Comparison of ENCODE assay signal across 8 cellular contexts in genomic region chr11:90134420-90135003, GRCh38.
DNase-seq lines count a peak whose midpoint lies in the region; ATAC-seq lines count a peak whose summit lies in the region.

TSS of gene NAALAD2 (plus strand) at chr11:90134663. CDS start at chr11:90134759, 96 bp downstream.

- DNase-seq in EL (peak; percentile 19), NCI-H2227 treated with DMSO at 0.1 percent for 48 hours (lab: John Stamatoyannopoulos, UW) (peak; percentile 34), kidney tubule cell (ENCODE audit: low spot score) (peak; percentile 6)
- peak; percentile 12 for DNase-seq in stimulated activated naive CD8-positive, alpha-beta T cell treated with anti-CD3 and anti-CD28 coated beads, Interleukin-15, Interleukin-2, amounts not matched to agents 100 U/mL and 50 U/mL, for 24 hours
- no peak for DNase-seq in stimulated activated CD4-positive, alpha-beta T cell treated with anti-CD3 and anti-CD28 coated beads, Interleukin-1b, Interleukin-23, amount 100 ng/mL, for 48 hours

- ATAC-seq in GM21723 (IDR thresholded peaks at IDR 0.05; ENCODE audit: unreplicated experiment) (peak; percentile 66), HG02852 (IDR thresholded peaks at IDR 0.05; ENCODE audit: unreplicated experiment) (no peak)
- no peak for ATAC-seq in stimulated activated naive CD8-positive, alpha-beta T cell treated with anti-CD3 and anti-CD28 coated beads, Interleukin-15, Interleukin-2, amounts not matched to agents 100 U/mL and 50 U/mL, for 24 hours

- H3K27ac ChIP-seq in cingulate gyrus (ENCODE audit: low read depth, low read length) = peak within 1 kb of the TSS; percentile 42
